In genomic region chr3:134911611-134912604, GRCh38 we compare ENCODE assay signal across 11 cellular contexts.
"Had no signal": no experiment of that assay in that cellular context is flagged by ENCODE, and none has a peak within 500 bp of the region (broad histone marks: within the 10 kb centered on the region; RNA-seq: fewer than 3 reads in every experiment).

No MANE protein-coding gene starts in this region.

- ATAC-seq: activated CD8-positive, alpha-beta T cell treated with anti-CD3 and anti-CD28 coated beads, Interleukin-2, amount 10 ng/mL, durations not matched to agents 7 days and 5 days; WTC11 had no signal

- H3K9me3 Mint-ChIP-seq: activated naive CD4-positive, alpha-beta T cell treated with anti-CD3 and anti-CD28 coated beads, Interleukin-2, amount 10 ng/mL, durations not matched to agents 7 days and 5 days had no signal

- H3K4me3 Mint-ChIP-seq: activated CD8-positive, alpha-beta T cell treated with anti-CD3 and anti-CD28 coated beads, Interleukin-2, amount 10 ng/mL, durations not matched to agents 7 days and 5 days; activated naive CD4-positive, alpha-beta T cell treated with anti-CD3 and anti-CD28 coated beads, Interleukin-2, amount 10 ng/mL, durations not matched to agents 7 days and 5 days; mesothelial cell of epicardium; neural crest cell; WTC11 had no signal

- H3K27ac ChIP-seq: epithelial cell of prostate, ovary, skin epidermis had no signal

- H3K36me3 ChIP-seq: ovary had no signal

- H3K27ac Mint-ChIP-seq: activated CD8-positive, alpha-beta T cell treated with anti-CD3 and anti-CD28 coated beads, Interleukin-2, amount 10 ng/mL, durations not matched to agents 7 days and 5 days; activated naive CD4-positive, alpha-beta T cell treated with anti-CD3 and anti-CD28 coated beads, Interleukin-2, amount 10 ng/mL, durations not matched to agents 7 days and 5 days; mesothelial cell of epicardium; WTC11 had no signal

- H3K9me3 ChIP-seq: ovary had no signal

- H3K4me3 ChIP-seq: ovary, skin epidermis had no signal

- H3K27me3 ChIP-seq: ovary had no signal

- H3K36me3 Mint-ChIP-seq: activated naive CD4-positive, alpha-beta T cell treated with anti-CD3 and anti-CD28 coated beads, Interleukin-2, amount 10 ng/mL, durations not matched to agents 7 days and 5 days; mesothelial cell of epicardium had no signal

- H3K4me1 Mint-ChIP-seq: activated naive CD4-positive, alpha-beta T cell treated with anti-CD3 and anti-CD28 coated beads, Interleukin-2, amount 10 ng/mL, durations not matched to agents 7 days and 5 days; mesothelial cell of epicardium; neural crest cell had no signal

- DNase-seq: activated CD4-positive, alpha-beta T cell treated with anti-CD3 and anti-CD28 coated beads for 48 hours; activated CD8-positive, alpha-beta T cell treated with anti-CD3 and anti-CD28 coated beads, Interleukin-2, amount 10 ng/mL, durations not matched to agents 7 days and 5 days; activated naive CD4-positive, alpha-beta T cell treated with anti-CD3 and anti-CD28 coated beads, Interleukin-2, amount 10 ng/mL, durations not matched to agents 7 days and 5 days; central memory CD4-positive, alpha-beta T cell; effector memory CD4-positive, alpha-beta T cell; ovary had no signal
